In genomic region chr16:69618721-69619120, GRCh38 we compare ENCODE assay signal across 28 cellular contexts. TPM values are rescaled to one million over a fixed set of nuclear protein-coding genes. Genes with fewer than 3 reads are reported as not detected.
DNase-seq lines count a peak whose midpoint lies in the region; ATAC-seq and TF ChIP-seq lines count a peak whose summit lies in the region.
"Had no signal": no experiment of that assay in that cellular context is flagged by ENCODE, and none has a peak within 500 bp of the region (broad histone marks: within the 10 kb centered on the region; RNA-seq: fewer than 3 reads in every experiment).

No MANE protein-coding gene starts in this region.

- H3K27ac ChIP-seq in left ventricle myocardium inferior (replicated peaks) (peak overlapping the region; percentile 75), coronary artery (peak overlapping the region; percentile 19 to 40), osteoblast (ENCODE audit: low read depth, low read length) (peak overlapping the region; percentile 34)
- H3K27ac ChIP-seq: A549, upper lobe of left lung had no signal

- H3K27me3 ChIP-seq in left ventricle myocardium inferior (ENCODE audit: low read depth) (no peaks in the 10 kb centered on the region), osteoblast (ENCODE audit: insufficient read depth, low read length) (no peaks in the 10 kb centered on the region)
- H3K27me3 ChIP-seq: adrenal gland, BE2C, breast epithelium, Peyer's patch, upper lobe of left lung had no signal

- no peak overlapping the region for H2AFZ ChIP-seq in osteoblast (ENCODE audit: low read length)

- no peaks in the 10 kb centered on the region for H3K9me3 ChIP-seq in left ventricle myocardium inferior (replicated peaks)
- no peaks in the 10 kb centered on the region for H3K9me3 ChIP-seq in osteoblast (ENCODE audit: low read depth, low read length)
- H3K9me3 ChIP-seq: A549, adrenal gland, BE2C, breast epithelium, Peyer's patch, upper lobe of left lung had no signal

- H3K4me3 ChIP-seq in left ventricle myocardium inferior, result no peak overlapping the region
- no peak overlapping the region for H3K4me3 ChIP-seq in coronary artery
- H3K4me3 ChIP-seq in osteoblast (ENCODE audit: insufficient read depth, low read length), result no peak overlapping the region
- H3K4me3 ChIP-seq: A549, adrenal gland, breast epithelium, Peyer's patch, upper lobe of left lung had no signal

- H3K36me3 ChIP-seq in left ventricle myocardium inferior (peaks cover under 1% of the 10 kb centered on the region), osteoblast (ENCODE audit: insufficient read depth, low read length) (peaks cover under 1% of the 10 kb centered on the region)
- H3K36me3 ChIP-seq: adrenal gland, BE2C, breast epithelium, Peyer's patch, upper lobe of left lung had no signal

- ATAC-seq in GM19467 (IDR thresholded peaks at IDR 0.05; ENCODE audit: unreplicated experiment), result no peak
- ATAC-seq in GM18502 (IDR thresholded peaks at IDR 0.05; ENCODE audit: poor library complexity, unreplicated experiment), result no peak
- ATAC-seq: A549; activated T-cell treated with anti-CD3 and anti-CD28 coated beads, Interleukin-2, amount 50 U/mL, for 4 hours; HCT116; natural killer cell; stimulated activated naive CD8-positive, alpha-beta T cell treated with anti-CD3 and anti-CD28 coated beads, Interleukin-15, amount 100 ng/mL, for 72 hours had no signal

- H3K4me1 ChIP-seq in left ventricle myocardium inferior, result peaks cover 82% of the 10 kb centered on the region
- H3K4me1 ChIP-seq in osteoblast (ENCODE audit: insufficient read depth, low read length), result peaks cover 16% of the 10 kb centered on the region
- H3K4me1 ChIP-seq: BE2C had no signal

- H4K20me1 ChIP-seq in osteoblast (ENCODE audit: insufficient read depth, low read length), result peaks cover 37% of the 10 kb centered on the region

- H3K79me2 ChIP-seq in osteoblast (ENCODE audit: insufficient read depth, low read length), result peaks cover 94% of the 10 kb centered on the region

- no peak for DNase-seq in left ventricle myocardium inferior
- DNase-seq in cardiac septum (ENCODE audit: low spot score), result no peak
- no peak for DNase-seq in coronary artery (ENCODE audit: low spot score)
- no peak for DNase-seq in osteoblast (ENCODE audit: insufficient read length, low spot score, missing footprints)
- DNase-seq in DMS 273 (lab: John Stamatoyannopoulos, UW; ENCODE audit: unreplicated experiment), result no peak
- no peak for DNase-seq in COR-L47 (lab: John Stamatoyannopoulos, UW)
- DNase-seq: activated CD4-positive, alpha-beta T cell treated with anti-CD3 and anti-CD28 coated beads for 4 hours; activated naive CD4-positive, alpha-beta T cell; activated T-cell treated with anti-CD3 and anti-CD28 coated beads, Interleukin-2, amount 50 U/mL, for 4 hours; BE2C; cortex of kidney; endodermal cell; IMR-90; natural killer cell; NCI-H1105; NCI-H1930; NCI-H526; Peyer's patch; retina; stimulated activated CD4-positive, alpha-beta T cell treated with anti-CD3 and anti-CD28 coated beads, Interleukin-15, amount 100 ng/mL, for 24 hours; stimulated activated naive CD8-positive, alpha-beta T cell treated with anti-CD3 and anti-CD28 coated beads, Interleukin-15, amount 100 ng/mL, for 72 hours; upper lobe of left lung had no signal

- intact Hi-C loops in left ventricle myocardium inferior (cut with micrococcal nuclease) (no loop called here), cardiac septum (cut with DNase I) (no loop called here)

- H3K4me2 ChIP-seq in osteoblast (ENCODE audit: insufficient read depth, low read length), result no peak overlapping the region
- H3K4me2 ChIP-seq: A549 had no signal

- TF ChIP-seq CTCF in left ventricle myocardium inferior (IDR thresholded peaks at IDR 0.05; ENCODE audit: borderline replicate concordance) (no peak), coronary artery (IDR thresholded peaks at IDR 0.05) (no peak), osteoblast (IDR thresholded peaks at IDR 0.05; ENCODE audit: extremely low read depth, low read depth, low read length) (no peak)

RNA-seq across cellular contexts. Expression of gene NFAT5, which starts 53.0 kb away (rescaled TPM):
- total RNA-seq in left ventricle myocardium inferior (13.9 TPM), cardiac septum (28.5 TPM), osteoblast (29.3 and 41.8 TPM in 2 replicates)
